Comparison of ENCODE assay signal across 6 cellular contexts in the genomic region with DNA sequence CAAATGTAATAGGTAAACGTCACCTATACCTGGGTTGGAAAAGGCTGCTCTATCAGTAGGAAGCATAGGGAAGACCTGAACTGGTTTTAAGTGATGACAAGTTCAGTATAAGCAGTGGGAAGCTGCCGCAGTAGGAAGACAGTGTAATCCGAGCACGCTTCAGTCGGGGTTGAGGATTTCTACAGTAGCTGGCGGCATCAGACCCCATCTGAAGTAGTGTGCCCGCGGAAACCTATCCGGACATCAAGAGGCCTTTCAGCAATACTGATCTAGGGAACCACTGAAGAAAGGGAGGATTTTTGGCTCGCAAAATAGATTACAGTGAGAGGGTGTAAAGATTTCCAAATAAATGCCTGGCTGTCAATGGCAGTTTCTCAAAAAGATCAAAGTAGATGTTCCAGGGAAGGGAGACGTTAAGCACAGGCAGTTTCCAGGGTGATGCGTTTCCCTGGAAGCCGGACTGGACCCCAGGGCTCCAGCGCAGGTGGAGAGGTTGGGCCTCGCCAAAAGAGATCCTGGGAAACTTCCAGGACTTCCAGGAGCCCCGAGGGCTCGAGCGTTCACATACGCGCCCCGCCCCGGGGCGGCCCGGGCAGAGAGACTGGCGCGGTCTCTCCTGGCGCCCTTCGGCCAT. TPM values are rescaled to one million over a fixed set of nuclear protein-coding genes. Genes with fewer than 3 reads are reported as not detected.
DNase-seq lines count a peak whose midpoint lies in the region; ATAC-seq and TF ChIP-seq lines count a peak whose summit lies in the region.

No MANE protein-coding gene starts in this region.

- H3K27ac Mint-ChIP-seq in WTC11: peak overlapping the region; percentile 30; the same call in 1 of the 2 replicates

- peaks cover 71% of the 10 kb centered on the region for H3K27me3 Mint-ChIP-seq in WTC11 (ENCODE audit: low read depth)

- H3K4me1 ChIP-seq in lower lobe of right lung: peaks cover 24% of the 10 kb centered on the region

- peak overlapping the region; percentile 81 for H3K27ac ChIP-seq in lower lobe of right lung

- H3K4me3 ChIP-seq in GM12864 (ENCODE audit: low read depth, low read length) (peak overlapping the region; percentile 80), lower lobe of right lung (peak overlapping the region; percentile 78)

- peak; percentile 14; the same call in 1 of the 2 replicates for ATAC-seq in WTC11
- ATAC-seq in lower lobe of right lung: no peak

- POLR2A ChIA-PET in WTC11 (lab: Charles Lee): no interaction called here

- H3K4me1 Mint-ChIP-seq in WTC11: peaks cover 30% of the 10 kb centered on the region

- no peak for DNase-seq in GM12864 (ENCODE audit: low read depth)
- DNase-seq in WTC11 (ENCODE audit: low spot score): no peak
- DNase-seq in lower lobe of right lung: no peak
- no peak for DNase-seq in anterior cingulate cortex (lab: John Stamatoyannopoulos, UW)
- no peak for DNase-seq in CD1c-positive myeloid dendritic cell (ENCODE audit: extremely low spot score)
- DNase-seq in superior temporal gyrus (ENCODE audit: extremely low spot score): no peak

- peaks cover 2% of the 10 kb centered on the region; the same call in 1 of the 2 replicates for H3K36me3 Mint-ChIP-seq in WTC11

- no peaks in the 10 kb centered on the region for H3K9me3 Mint-ChIP-seq in WTC11

- no peaks in the 10 kb centered on the region for H3K36me3 ChIP-seq in lower lobe of right lung

- CTCF ChIA-PET in WTC11 (lab: Charles Lee): interaction anchor here (0.7 to 1.3 kb wide), 4 partner anchors 26 to 65 kb away, joined by 3 to 4 read pairs (median 3); partner anchors contain the start of gene TTC31

- H3K4me3 Mint-ChIP-seq in WTC11: peak overlapping the region; percentile 86

- intact Hi-C loops in lower lobe of right lung (cut with DNase I): no loop called here

- H3K9me3 ChIP-seq in lower lobe of right lung: no peaks in the 10 kb centered on the region

- no peaks in the 10 kb centered on the region for H3K27me3 ChIP-seq in lower lobe of right lung (ENCODE audit: low read depth)

- TF ChIP-seq CTCF in GM12864 (IDR thresholded peaks at IDR 0.05; ENCODE audit: low read depth, low read length, missing control alignments) (no peak), WTC11 (IDR thresholded peaks at IDR 0.05) (no peak), lower lobe of right lung (IDR thresholded peaks at IDR 0.05) (no peak)

TF ChIP-seq in WTC11, 78 proteins besides CTCF, POLR2A, EP300 and RAD21:
- TF ChIP-seq E2F5 (CRISPR knock-in tag; IDR thresholded peaks at IDR 0.05) (0 out of 2 replicates have a peak, but pooled peaks have one; percentile 78), SMAD4 (CRISPR knock-in tag; IDR thresholded peaks at IDR 0.05) (no peak), PRDM15 (CRISPR knock-in tag; IDR thresholded peaks at IDR 0.05) (peak; percentile 88), NFATC4 (CRISPR knock-in tag; IDR thresholded peaks at IDR 0.05) (no peak), IRF2 (CRISPR knock-in tag; IDR thresholded peaks at IDR 0.05; ENCODE audit: borderline replicate concordance, low read depth) (no peak)

RNA-seq across cellular contexts. Expression of gene LOXL3, which starts 5.3 kb away (rescaled TPM):
- 21.1 to 27.2 TPM (median 23.9 TPM) in 3 replicates for total RNA-seq in WTC11 (2021)
- 12.1 TPM for total RNA-seq in lower lobe of right lung

RNA-seq across cellular contexts. Expression of gene DOK1, which starts 6.1 kb away (rescaled TPM):
- 15.3 to 16.9 TPM (median 15.9 TPM) in 3 replicates for total RNA-seq in WTC11 (2021)
- total RNA-seq in lower lobe of right lung: 38.4 TPM

RNA-seq across cellular contexts. Expression of gene HTRA2, which starts 18.7 kb away (rescaled TPM):
- 25.6 to 30.0 TPM (median 26.8 TPM) in 3 replicates for total RNA-seq in WTC11 (2021)
- 34.3 TPM for total RNA-seq in lower lobe of right lung

RNA-seq across cellular contexts. Expression of gene AUP1, which starts 18.9 kb away (rescaled TPM):
- total RNA-seq in WTC11 (2021) (78.1 to 84.9 TPM (median 80.9 TPM) in 3 replicates), lower lobe of right lung (122 TPM)

RNA-seq across cellular contexts. Expression of gene DQX1, which starts 22.4 kb away (rescaled TPM):
- total RNA-seq in WTC11 (2021) (1.2 to 1.9 TPM (median 1.3 TPM) in 3 replicates), lower lobe of right lung (0.44 TPM)
